In genomic region chr6:43308101-43308989, GRCh38 we compare ENCODE assay signal across 1 cellular context.
A peak's percentile ranks its signal among the peaks of the same experiment; 100 is the strongest.
TF ChIP-seq lines count a peak whose summit lies in the region.

Gene CRIP3 (minus strand): TSS chr6:43308826. CDS start chr6:43308792, 34 bp downstream.

TF ChIP-seq in GM12878, 131 proteins besides CTCF, POLR2A, EP300 and RAD21 (continued from another document and continues in another):
- TF ChIP-seq PML (IDR thresholded peaks at IDR 0.05; ENCODE audit: low read length) (no peak), EED (IDR thresholded peaks at IDR 0.05; ENCODE audit: low read depth) (no peak), ZBTB40 (IDR thresholded peaks at IDR 0.05; ENCODE audit: borderline replicate concordance) (no peak), JUNB (IDR thresholded peaks at IDR 0.05) (no peak), MTA3 (IDR thresholded peaks at IDR 0.05; ENCODE audit: borderline replicate concordance, low read length) (no peak), E2F8 (IDR thresholded peaks at IDR 0.05; ENCODE audit: low read depth, partially characterized antibody) (no peak), GATAD2B (conservative IDR thresholded peaks at IDR 0.05; ENCODE audit: low read depth) (no peak), BRCA1 (IDR thresholded peaks at IDR 0.05; ENCODE audit: low read depth, low read length) (no peak), ETV6 (conservative IDR thresholded peaks at IDR 0.05 in 1 of 2, IDR thresholded peaks at IDR 0.05 in 1 of 2; ENCODE audit: borderline replicate concordance in 1 of 2, low read depth in 1 of 2) (no peak), TBL1XR1 (IDR thresholded peaks at IDR 0.05; ENCODE audit: low read depth, low read length) (no peak), BCL11A (IDR thresholded peaks at IDR 0.05; ENCODE audit: low read depth, low read length) (no peak), MEF2B (IDR thresholded peaks at IDR 0.05; ENCODE audit: partially characterized antibody, poor library complexity, severe bottlenecking) (peak; percentile 87), ZNF217 (IDR thresholded peaks at IDR 0.05) (peak; percentile 73; the same call in 1 of the 2 replicates), SMC3 (IDR thresholded peaks at IDR 0.05; ENCODE audit: borderline replicate concordance, low read length) (peak; percentile 53; the same call in 1 of the 2 replicates), ZNF384 (IDR thresholded peaks at IDR 0.05; ENCODE audit: borderline replicate concordance, low read depth, low read length) (no peak), IKZF2 (IDR thresholded peaks at IDR 0.05) (peak; percentile 22 to 36; a peak in 1 of 4 replicates), SKIL (IDR thresholded peaks at IDR 0.05; ENCODE audit: low read depth, poor library complexity, severe bottlenecking) (no peak), WRNIP1 (IDR thresholded peaks at IDR 0.05; ENCODE audit: borderline replicate concordance, low read depth, low read length) (peak; percentile 91; the same call in 1 of the 2 replicates), NR2F1 (conservative IDR thresholded peaks at IDR 0.05) (no peak), IKZF1 (conservative IDR thresholded peaks at IDR 0.05) (peak; percentile 68), IRF4 (IDR thresholded peaks at IDR 0.05; ENCODE audit: low read depth, low read length) (no peak), CUX1 (IDR thresholded peaks at IDR 0.05; ENCODE audit: insufficient replicate concordance, low read depth, low read length) (no peak), NFIC (IDR thresholded peaks at IDR 0.05; ENCODE audit: low read depth, low read length) (no peak), HDGF (IDR thresholded peaks at IDR 0.05) (0 out of 2 replicates have a peak, but pooled peaks have one; percentile 24), FOXK2 (IDR thresholded peaks at IDR 0.05) (0 out of 2 replicates have a peak, but pooled peaks have one; percentile 40), ATF7 (IDR thresholded peaks at IDR 0.05; ENCODE audit: low read depth) (no peak), SPI1 (IDR thresholded peaks at IDR 0.05; ENCODE audit: borderline replicate concordance, insufficient read depth, low read depth, low read length) (peak; percentile 19; the same call in 1 of the 2 replicates), REST (IDR thresholded peaks at IDR 0.05; ENCODE audit: low read depth, low read length) (no peak), SMARCA5 (IDR thresholded peaks at IDR 0.05) (peak; percentile 54; the same call in 1 of the 2 replicates), ZBED1 (IDR thresholded peaks at IDR 0.05; ENCODE audit: borderline replicate concordance) (no peak), BMI1 (IDR thresholded peaks at IDR 0.05; ENCODE audit: borderline replicate concordance) (no peak), HDAC6 (IDR thresholded peaks at IDR 0.05; ENCODE audit: unreplicated experiment) (no peak), DPF2 (IDR thresholded peaks at IDR 0.05) (peak; percentile 100), PAX8 (IDR thresholded peaks at IDR 0.05) (no peak), MXI1 (IDR thresholded peaks at IDR 0.05; ENCODE audit: low read depth, low read length) (no peak), ZNF274 (IDR thresholded peaks at IDR 0.05; ENCODE audit: insufficient read depth, insufficient read length) (no peak), RCOR1 (conservative IDR thresholded peaks at IDR 0.05; ENCODE audit: low read depth, low read length) (0 out of 2 replicates have a peak, but pooled peaks have one; percentile 15), ZNF592 (IDR thresholded peaks at IDR 0.05) (no peak), RAD51 (IDR thresholded peaks at IDR 0.05) (no peak)
